ENCODE assay signal across 18 cellular contexts in the genomic region with DNA sequence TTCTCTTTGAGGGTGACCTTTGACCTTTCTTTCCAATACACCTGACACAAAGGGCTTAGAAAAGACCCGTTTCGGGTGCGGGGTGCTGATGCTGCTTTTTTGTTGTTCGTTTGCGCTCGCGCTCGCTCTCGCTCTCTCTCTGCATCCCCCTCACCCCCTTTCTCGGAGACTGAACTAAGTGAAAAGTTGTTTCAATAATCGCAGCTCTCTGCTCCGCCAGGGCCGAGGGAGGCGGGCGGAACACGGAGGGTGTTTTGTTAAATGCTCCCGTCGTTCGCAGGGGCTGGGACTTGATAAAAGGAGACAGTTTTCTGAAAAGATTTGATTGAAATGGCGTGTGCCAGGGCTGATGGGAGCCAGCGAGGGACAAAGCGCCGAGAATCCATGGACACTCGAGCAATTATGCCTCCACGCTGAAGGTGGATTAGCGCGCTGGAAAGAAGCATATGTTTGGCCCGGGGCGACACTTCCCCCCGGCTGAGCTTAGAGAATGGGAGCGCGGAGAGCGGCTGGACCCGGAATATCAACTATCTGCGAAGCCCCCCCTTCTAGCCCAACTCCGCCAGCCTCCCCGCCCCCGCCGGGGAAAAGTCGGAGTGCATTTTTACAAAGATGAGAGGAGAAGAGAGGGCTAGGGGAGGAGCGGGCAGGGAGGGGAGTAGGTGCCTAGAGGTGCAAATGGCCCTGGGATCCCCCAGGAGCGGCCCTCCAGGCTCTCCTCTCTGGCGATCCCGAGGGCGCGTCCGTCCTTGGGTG. TPM values are rescaled to one million over a fixed set of nuclear protein-coding genes. Genes with fewer than 3 reads are reported as not detected.
DNase-seq lines count a peak whose midpoint lies in the region; ATAC-seq and TF ChIP-seq lines count a peak whose summit lies in the region.
"Had no signal": no experiment of that assay in that cellular context is flagged by ENCODE, and none has a peak within 500 bp of the region (broad histone marks: within the 10 kb centered on the region; RNA-seq: fewer than 3 reads in every experiment).

No MANE protein-coding gene starts in this region.

- peaks cover 46% of the 10 kb centered on the region for H3K4me1 Mint-ChIP-seq in mesothelial cell of epicardium
- H3K4me1 Mint-ChIP-seq: CD8-positive, alpha-beta memory T cell had no signal

- peaks cover 6% of the 10 kb centered on the region for H3K36me3 Mint-ChIP-seq in mesothelial cell of epicardium

- TF ChIP-seq CTCF in left ventricle myocardium inferior (IDR thresholded peaks at IDR 0.05; ENCODE audit: borderline replicate concordance) = no peak
- TF ChIP-seq CTCF in mesothelial cell of epicardium (IDR thresholded peaks at IDR 0.05; ENCODE audit: unreplicated experiment) = no peak
- TF ChIP-seq CTCF in thyroid gland (IDR thresholded peaks at IDR 0.05) = no peak

- H3K27ac ChIP-seq in left ventricle myocardium inferior (replicated peaks) (no peak overlapping the region), thyroid gland (no peak overlapping the region)
- H3K27ac ChIP-seq: esophagus squamous epithelium, psoas muscle had no signal

- H3K27me3 ChIP-seq in left ventricle myocardium inferior (ENCODE audit: low read depth) = peaks cover 100% of the 10 kb centered on the region
- peaks cover 57% of the 10 kb centered on the region for H3K27me3 ChIP-seq in thyroid gland

- H3K9me3 ChIP-seq in left ventricle myocardium inferior (replicated peaks) (no peaks in the 10 kb centered on the region), thyroid gland (no peaks in the 10 kb centered on the region)
- H3K9me3 ChIP-seq: esophagus squamous epithelium, psoas muscle, SK-N-SH had no signal

- TF ChIP-seq POLR2A in thyroid gland (IDR thresholded peaks at IDR 0.05) = no peak

- intact Hi-C loops in left ventricle myocardium inferior (cut with micrococcal nuclease) (no loop called here), left ventricle myocardium superior (cut with micrococcal nuclease) (no loop called here), thyroid gland (cut with DNase I) (no loop called here)

- H3K4me1 ChIP-seq in left ventricle myocardium inferior (peaks cover 12% of the 10 kb centered on the region), thyroid gland (no peaks in the 10 kb centered on the region)
- H3K4me1 ChIP-seq: psoas muscle had no signal

- no peaks in the 10 kb centered on the region for H3K9me3 Mint-ChIP-seq in mesothelial cell of epicardium
- H3K9me3 Mint-ChIP-seq: HFFc6 had no signal

- peak overlapping the region; percentile 75 for H3K4me3 Mint-ChIP-seq in mesothelial cell of epicardium
- H3K4me3 Mint-ChIP-seq: HFFc6 had no signal

- DNase-seq in left ventricle myocardium inferior (no peak), left ventricle myocardium superior (no peak), ecto neural progenitor cell (ENCODE audit: low spot score) (peak; percentile 65), mesothelial cell of epicardium (ENCODE audit: low spot score in 2 of 2, unreplicated experiment in 2 of 2) (peak in 1 of 2 experiments; percentile 45), DMS 273 treated with DMSO at 0.1 percent for 48 hours (lab: John Stamatoyannopoulos, UW) (no peak), thyroid gland (no peak), DMS 273 (lab: John Stamatoyannopoulos, UW; ENCODE audit: unreplicated experiment) (no peak)
- DNase-seq: activated effector memory CD4-positive, alpha-beta T cell treated with anti-CD3 and anti-CD28 coated beads, Interleukin-2, amount 50 U/mL, for 16 hours; CD8-positive, alpha-beta memory T cell; dermis blood vessel endothelial cell; esophagus squamous epithelium; HFFc6; IMR-90; NCI-H82; psoas muscle; SK-N-SH had no signal

- no peak for ATAC-seq in left ventricle myocardium superior
- no peak for ATAC-seq in HG03442 (IDR thresholded peaks at IDR 0.05; ENCODE audit: unreplicated experiment)
- ATAC-seq: psoas muscle had no signal

- H3K27me3 Mint-ChIP-seq in mesothelial cell of epicardium (ENCODE audit: low read depth) = peaks cover 93% of the 10 kb centered on the region

- H3K36me3 ChIP-seq in left ventricle myocardium inferior (no peaks in the 10 kb centered on the region), thyroid gland (no peaks in the 10 kb centered on the region)

- no peak overlapping the region for H3K27ac Mint-ChIP-seq in mesothelial cell of epicardium
- H3K27ac Mint-ChIP-seq: HFFc6 had no signal

- H3K4me3 ChIP-seq in left ventricle myocardium inferior (peak overlapping the region; percentile 29), thyroid gland (replicated peaks in 1 of 3) (no peak overlapping the region)
- H3K4me3 ChIP-seq: esophagus squamous epithelium, psoas muscle had no signal

- WGBS in thyroid gland, 2 donors = 10 to 13% methylated on average over 39 to 47 of the region's 47 CpGs

RNA-seq across cellular contexts. Expression of a gene that starts 25.0 kb away (rescaled TPM):
- total RNA-seq in left ventricle myocardium inferior = 0.66 TPM
- 0.97 TPM for total RNA-seq in left ventricle myocardium superior
- 62.4 to 63.5 TPM (median 63.4 TPM) in 3 replicates for total RNA-seq in mesothelial cell of epicardium
- total RNA-seq in thyroid gland = under 1 TPM in 2 of 4 donors, not detected in 2; 0.40 to 0.78 TPM
- total RNA-seq: activated CD8-positive, alpha-beta memory T cell treated with anti-CD3 and anti-CD28 coated beads for 36 hours; CD8-positive, alpha-beta memory T cell had no signal

Comparison
In these comparisons a context has a peak if more than half of its experiments do, and no peak if none do; other contexts are left out.
1. RNA of a gene that starts 25.0 kb away (total RNA-seq): 62.4 to 63.5 TPM in mesothelial cell of epicardium; 0.97 TPM in left ventricle myocardium superior (single experiment), 0.66 TPM in left ventricle myocardium inferior (single experiment) and 0.40 to 0.78 TPM in thyroid gland; every median in the first group is over 10 times any median in the second.